ENCODE assay signal across 13 cellular contexts in genomic region chr7:128100949-128101713, GRCh38.
DNase-seq lines count a peak whose midpoint lies in the region; ATAC-seq and TF ChIP-seq lines count a peak whose summit lies in the region.
"Had no signal": no experiment of that assay in that cellular context is flagged by ENCODE, and none has a peak within 500 bp of the region (broad histone marks: within the 10 kb centered on the region; RNA-seq: fewer than 3 reads in every experiment).

No MANE protein-coding gene starts in this region.

- peaks cover 37% of the 10 kb centered on the region for H3K4me1 Mint-ChIP-seq in CD8-positive, alpha-beta T cell (ENCODE audit: low read depth)
- peaks cover 6% of the 10 kb centered on the region for H3K4me1 Mint-ChIP-seq in GM23338
- H3K4me1 Mint-ChIP-seq in activated T-helper 1 cell treated with anti-CD3 and anti-CD28 coated beads, Interleukin-12 subunit alpha, Interleukin-12 subunit beta, Interleukin-2, Interleukin-4 antibody, amounts not matched to agents 30 ng/mL and 10 ng/mL and 1 ng/mL, durations not matched to agents 14 hours and 24 hours and 36 hours (ENCODE audit: low read depth): peaks cover 11% of the 10 kb centered on the region

- no peaks in the 10 kb centered on the region for H3K27me3 Mint-ChIP-seq in CD8-positive, alpha-beta T cell (ENCODE audit: low read depth)
- H3K27me3 Mint-ChIP-seq in GM23338 (ENCODE audit: insufficient read depth, low read depth, poor library complexity): peaks cover 56% of the 10 kb centered on the region
- H3K27me3 Mint-ChIP-seq in activated T-helper 1 cell treated with anti-CD3 and anti-CD28 coated beads, Interleukin-12 subunit alpha, Interleukin-12 subunit beta, Interleukin-2, Interleukin-4 antibody, amounts not matched to agents 30 ng/mL and 10 ng/mL and 1 ng/mL, durations not matched to agents 14 hours and 24 hours and 36 hours (ENCODE audit: insufficient read depth): peaks cover 17% of the 10 kb centered on the region

- no peak overlapping the region for H3K4me3 Mint-ChIP-seq in CD8-positive, alpha-beta T cell
- no peak overlapping the region for H3K4me3 Mint-ChIP-seq in GM23338
- no peak overlapping the region for H3K4me3 Mint-ChIP-seq in activated T-helper 1 cell treated with anti-CD3 and anti-CD28 coated beads, Interleukin-12 subunit alpha, Interleukin-12 subunit beta, Interleukin-2, Interleukin-4 antibody, amounts not matched to agents 30 ng/mL and 10 ng/mL and 1 ng/mL, durations not matched to agents 14 hours and 24 hours and 36 hours

- no peaks in the 10 kb centered on the region for H3K36me3 ChIP-seq in CD8-positive, alpha-beta T cell (ENCODE audit: insufficient read depth, low read length)
- H3K36me3 ChIP-seq in GM23338 (ENCODE audit: insufficient read depth) (no peaks in the 10 kb centered on the region), mucosa of descending colon (ENCODE audit: low read depth) (no peaks in the 10 kb centered on the region), suprapubic skin (peaks cover 2% of the 10 kb centered on the region)

- ATAC-seq in CD8-positive, alpha-beta T cell: no peak
- ATAC-seq in GM23338 (no peak; the same call in 2 of the 3 replicates), mucosa of descending colon (peak; percentile 3)
- ATAC-seq: activated CD4-positive, CD25-positive, alpha-beta regulatory T cell treated with anti-CD3 and anti-CD28 coated beads, Interleukin-2, amount 50 U/mL, for 24 hours had no signal

- H4K20me1 ChIP-seq in GM23338 (replicated peaks; ENCODE audit: insufficient read depth): no peaks in the 10 kb centered on the region; the same call in 1 of the 2 replicates
- H4K20me1 ChIP-seq: BLaER1 had no signal

- no peaks in the 10 kb centered on the region for H3K9me2 ChIP-seq in GM23338 (ENCODE audit: insufficient read depth)

- no peak overlapping the region for H2AFZ ChIP-seq in GM23338

- H3K4me2 ChIP-seq in GM23338: no peak overlapping the region
- H3K4me2 ChIP-seq: BLaER1 had no signal

- H3K79me2 ChIP-seq in GM23338 (replicated peaks; ENCODE audit: insufficient read depth): no peaks in the 10 kb centered on the region

- no peak for TF ChIP-seq CTCF in CD8-positive, alpha-beta T cell (IDR thresholded peaks at IDR 0.05)
- TF ChIP-seq CTCF in GM23338 (conservative IDR thresholded peaks at IDR 0.05; ENCODE audit: low read depth in 2 of 2): peak in 1 of 2 experiments; percentile 21; a peak in 1 of 4 replicates
- TF ChIP-seq CTCF in mucosa of descending colon (IDR thresholded peaks at IDR 0.05): no peak
- TF ChIP-seq CTCF in suprapubic skin (IDR thresholded peaks at IDR 0.05): no peak

- no peaks in the 10 kb centered on the region for H3K27me3 ChIP-seq in CD8-positive, alpha-beta T cell (ENCODE audit: insufficient read depth, low read length)
- H3K27me3 ChIP-seq in GM23338 (ENCODE audit: insufficient read depth) (peaks cover 43% of the 10 kb centered on the region), suprapubic skin (peaks cover 26% of the 10 kb centered on the region)
- H3K27me3 ChIP-seq: BLaER1 had no signal

- CTCF ChIA-PET in CD8-positive, alpha-beta T cell (lab: Charles Lee): interaction anchor here (1.5 to 3.4 kb wide), 3 partner anchors 10 to 34 kb away, joined by 3 to 14 read pairs (median 8); no protein-coding TSS in a partner anchor

- H3K36me3 Mint-ChIP-seq in CD8-positive, alpha-beta T cell: peaks cover 4% of the 10 kb centered on the region
- no peaks in the 10 kb centered on the region; the same call in 1 of the 3 replicates for H3K36me3 Mint-ChIP-seq in GM23338 (ENCODE audit: low read depth)
- peaks cover 3% of the 10 kb centered on the region for H3K36me3 Mint-ChIP-seq in activated T-helper 1 cell treated with anti-CD3 and anti-CD28 coated beads, Interleukin-12 subunit alpha, Interleukin-12 subunit beta, Interleukin-2, Interleukin-4 antibody, amounts not matched to agents 30 ng/mL and 10 ng/mL and 1 ng/mL, durations not matched to agents 14 hours and 24 hours and 36 hours (ENCODE audit: low read depth)

- no peak for TF ChIP-seq POLR2A in suprapubic skin (IDR thresholded peaks at IDR 0.05)

- H3K27ac ChIP-seq in CD8-positive, alpha-beta T cell (ENCODE audit: low read depth, low read length): no peak overlapping the region
- H3K27ac ChIP-seq in GM23338 (ENCODE audit: low read depth) (no peak overlapping the region), suprapubic skin (no peak overlapping the region)
- H3K27ac ChIP-seq: BLaER1, left ventricle myocardium inferior had no signal

- no peak for DNase-seq in CD8-positive, alpha-beta T cell
- DNase-seq in GM23338 (ENCODE audit: low spot score) (no peak), mucosa of descending colon (peak in 1 of 3 donors; percentile 32), occipital lobe (lab: John Stamatoyannopoulos, UW) (no peak), globus pallidus (ENCODE audit: low spot score) (no peak), suprapubic skin (ENCODE audit: low spot score in 2 of 2) (no peak)
- no peak for DNase-seq in activated T-helper 1 cell treated with anti-CD3 and anti-CD28 coated beads, Interleukin-12 subunit alpha, Interleukin-12 subunit beta, Interleukin-2, Interleukin-4 antibody, amounts not matched to agents 30 ng/mL and 10 ng/mL and 1 ng/mL, durations not matched to agents 14 hours and 24 hours and 36 hours (ENCODE audit: low spot score)
- DNase-seq: left ventricle myocardium inferior, NCI-H2171, retina, substantia nigra had no signal

- H3K9me3 Mint-ChIP-seq in CD8-positive, alpha-beta T cell: no peaks in the 10 kb centered on the region
- no peaks in the 10 kb centered on the region for H3K9me3 Mint-ChIP-seq in GM23338
- no peaks in the 10 kb centered on the region for H3K9me3 Mint-ChIP-seq in activated T-helper 1 cell treated with anti-CD3 and anti-CD28 coated beads, Interleukin-12 subunit alpha, Interleukin-12 subunit beta, Interleukin-2, Interleukin-4 antibody, amounts not matched to agents 30 ng/mL and 10 ng/mL and 1 ng/mL, durations not matched to agents 14 hours and 24 hours and 36 hours

- H3K4me3 ChIP-seq in CD8-positive, alpha-beta T cell (ENCODE audit: low read depth, low read length): no peak overlapping the region
- H3K4me3 ChIP-seq in GM23338: no peak overlapping the region
- no peak overlapping the region for H3K4me3 ChIP-seq in mucosa of descending colon
- H3K4me3 ChIP-seq in suprapubic skin: no peak overlapping the region
- H3K4me3 ChIP-seq: BLaER1, left ventricle myocardium inferior had no signal

- WGBS in suprapubic skin: 60% methylated on average over 9 of the region's 10 CpGs

- intact Hi-C loops in CD8-positive, alpha-beta T cell (cut with DNase I, micrococcal nuclease): loop anchor here in 1 of 2 experiments (10.0 kb wide), 1 partner anchor 246 kb away; no protein-coding TSS in a partner anchor
- intact Hi-C loops in activated T-helper 1 cell treated with anti-CD3 and anti-CD28 coated beads, Interleukin-12 subunit alpha, Interleukin-12 subunit beta, Interleukin-2, Interleukin-4 antibody, amounts not matched to agents 30 ng/mL and 10 ng/mL and 1 ng/mL, durations not matched to agents 14 hours and 24 hours and 36 hours (cut with micrococcal nuclease): loop anchor here (5.0 kb wide), 1 partner anchor 69 kb away; the partner anchor contains the start of gene LRRC4
- intact Hi-C loops in mucosa of descending colon (cut with DNase I, micrococcal nuclease): no loop called here

- peak overlapping the region; percentile 55 for H3K27ac Mint-ChIP-seq in CD8-positive, alpha-beta T cell
- no peak overlapping the region for H3K27ac Mint-ChIP-seq in GM23338
- peak overlapping the region; percentile 37 for H3K27ac Mint-ChIP-seq in activated T-helper 1 cell treated with anti-CD3 and anti-CD28 coated beads, Interleukin-12 subunit alpha, Interleukin-12 subunit beta, Interleukin-2, Interleukin-4 antibody, amounts not matched to agents 30 ng/mL and 10 ng/mL and 1 ng/mL, durations not matched to agents 14 hours and 24 hours and 36 hours

- 0 out of 2 replicates have a peak, but pooled peaks cover 3% of the 10 kb centered on the region for H3F3A ChIP-seq in GM23338 (replicated peaks; ENCODE audit: low read depth)

- POLR2A ChIA-PET in CD8-positive, alpha-beta T cell (lab: Charles Lee): no interaction called here

- TF ChIP-seq EP300 in suprapubic skin (IDR thresholded peaks at IDR 0.05): no peak

- H3K4me1 ChIP-seq in CD8-positive, alpha-beta T cell (ENCODE audit: insufficient read depth, low read length): peaks cover 20% of the 10 kb centered on the region
- 0 out of 2 replicates have a peak, but pooled peaks cover 2% of the 10 kb centered on the region for H3K4me1 ChIP-seq in GM23338 (ENCODE audit: insufficient read depth)
- H3K4me1 ChIP-seq in mucosa of descending colon (ENCODE audit: low read depth): peaks cover 5% of the 10 kb centered on the region
- H3K4me1 ChIP-seq in suprapubic skin: peaks cover 13% of the 10 kb centered on the region

- H3K9me3 ChIP-seq in CD8-positive, alpha-beta T cell (ENCODE audit: low read length): no peaks in the 10 kb centered on the region
- no peaks in the 10 kb centered on the region for H3K9me3 ChIP-seq in mucosa of descending colon
- H3K9me3 ChIP-seq in suprapubic skin: no peaks in the 10 kb centered on the region
- H3K9me3 ChIP-seq: BLaER1, left ventricle myocardium inferior had no signal

TF ChIP-seq in GM23338, 12 proteins besides CTCF, POLR2A, EP300 and RAD21 (continues in another document):
- TF ChIP-seq STAT1 (IDR thresholded peaks at IDR 0.05; ENCODE audit: unreplicated experiment) (no peak), POLR2AphosphoS5 (IDR thresholded peaks at IDR 0.05; ENCODE audit: low read depth) (0 out of 2 replicates have a peak, but pooled peaks have one; percentile 8), EZH2 (IDR thresholded peaks at IDR 0.05; ENCODE audit: low read depth, unreplicated experiment) (no peak), JUNB (IDR thresholded peaks at IDR 0.05; ENCODE audit: unreplicated experiment) (no peak)
